ENCODE assay signal across 8 cellular contexts in the genomic region with DNA sequence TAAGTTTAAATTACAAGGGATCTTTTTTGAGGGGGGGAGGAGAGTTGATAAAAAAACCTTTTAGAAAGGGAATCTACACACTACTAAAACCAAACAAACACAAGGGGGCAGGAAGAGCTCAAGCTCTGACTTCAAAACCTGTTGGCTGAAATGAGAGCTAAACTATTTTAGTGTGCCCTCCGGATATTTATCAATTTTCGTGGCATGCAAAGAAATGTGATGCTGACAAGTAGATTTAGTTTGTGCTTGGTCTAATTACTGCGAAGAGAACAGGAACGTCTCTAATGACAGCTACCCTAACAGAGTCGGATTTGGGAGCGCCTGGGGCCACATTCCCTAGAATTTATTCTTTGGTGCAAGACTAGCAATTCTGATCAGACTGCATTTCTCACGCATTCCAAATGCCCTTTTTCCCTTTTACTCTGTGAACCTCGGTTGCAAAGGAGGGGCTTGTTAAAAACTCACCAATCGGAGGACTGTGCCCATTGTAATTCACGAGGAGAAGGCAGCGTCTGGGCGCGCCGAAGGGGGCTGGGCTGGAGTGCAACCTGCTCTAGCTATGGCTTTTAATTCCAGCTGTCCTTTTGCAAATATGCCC. TPM values are rescaled to one million over a fixed set of nuclear protein-coding genes. Genes with fewer than 3 reads are reported as not detected.
A peak's percentile ranks its signal among the peaks of the same experiment; 100 is the strongest.
DNase-seq lines count a peak whose midpoint lies in the region; ATAC-seq and TF ChIP-seq lines count a peak whose summit lies in the region.

No MANE protein-coding gene starts in this region.

- H3K27me3 Mint-ChIP-seq in glutamatergic neuron (ENCODE audit: unreplicated experiment) = peaks cover 3% of the 10 kb centered on the region

- no peaks in the 10 kb centered on the region for H3K36me3 Mint-ChIP-seq in glutamatergic neuron (ENCODE audit: unreplicated experiment)

- DNase-seq in RPMI7951 (ENCODE audit: low read depth) (peak; percentile 8), glutamatergic neuron (no peak), retina (peak; percentile 42), HPDE6-E6E7 (ENCODE audit: extremely low spot score) (no peak), middle frontal gyrus (ENCODE audit: extremely low spot score, low spot score) (no peak)

- H3K9me3 ChIP-seq in HEK293 (ENCODE audit: control insufficient read depth, insufficient read depth, low read depth, low read length) = no peaks in the 10 kb centered on the region

- peaks cover 0 to 13% of the 10 kb centered on the region in 2 experiments; a peak in 1 of 3 replicates for H3K36me3 ChIP-seq in HEK293 (ENCODE audit: control insufficient read depth in 2 of 2, insufficient read depth in 1 of 2, low read length in 2 of 2)

- peaks cover 4% of the 10 kb centered on the region for H3K4me1 ChIP-seq in HEK293 (ENCODE audit: control insufficient read depth, insufficient read depth, low read length)

- ATAC-seq in GM18520 (IDR thresholded peaks at IDR 0.05; ENCODE audit: unreplicated experiment) (no peak), GM19463 (IDR thresholded peaks at IDR 0.05; ENCODE audit: unreplicated experiment) (no peak)

- TF ChIP-seq CTCF in HEK293 (tag by site-specific recombination; IDR thresholded peaks at IDR 0.05) (no peak), glutamatergic neuron (IDR thresholded peaks at IDR 0.05; ENCODE audit: partially characterized antibody, unreplicated experiment) (peak; percentile 30)

- peak overlapping the region; percentile 79 for H3K27ac ChIP-seq in HEK293 (ENCODE audit: extremely low read depth, low read depth, low read length)

- H3K4me3 ChIP-seq in HEK293 (ENCODE audit: low read depth, low read length) = peak overlapping the region; percentile 61

- CTCF ChIA-PET in HEK293 (lab: Yijun Ruan, JAX) = interaction anchor here (0.6 to 2.1 kb wide), 16 partner anchors 8 to 1064 kb away, joined by 3 to 10 read pairs (median 3); no protein-coding TSS in a partner anchor

- H3K4me1 Mint-ChIP-seq in glutamatergic neuron (ENCODE audit: low read depth, unreplicated experiment) = peaks cover 4% of the 10 kb centered on the region

- peak overlapping the region; percentile 87 for H3K4me3 Mint-ChIP-seq in glutamatergic neuron (ENCODE audit: unreplicated experiment)

- peaks cover 2% of the 10 kb centered on the region for H3K9me3 Mint-ChIP-seq in glutamatergic neuron (ENCODE audit: unreplicated experiment)

- no peak overlapping the region for H3K27ac Mint-ChIP-seq in glutamatergic neuron (ENCODE audit: unreplicated experiment)

- POLR2A ChIA-PET in HEK293 (lab: Yijun Ruan, JAX) = interaction anchor here (0.7 to 1.5 kb wide), 6 partner anchors 13 to 337 kb away, joined by 3 to 5 read pairs (median 4); partner anchors contain the start of gene UFM1

TF ChIP-seq in HEK293, 187 proteins besides CTCF, POLR2A, EP300 and RAD21 (continues in another document):
- TF ChIP-seq ZNF677 (tag by site-specific recombination; IDR thresholded peaks at IDR 0.05) = no peak
- TF ChIP-seq SCRT1 (tag by site-specific recombination; IDR thresholded peaks at IDR 0.05; ENCODE audit: borderline replicate concordance) = peak; percentile 69; the same call in 1 of the 2 replicates
- TF ChIP-seq KLF10 (tag by site-specific recombination; IDR thresholded peaks at IDR 0.05) = peak; percentile 57; the same call in 1 of the 2 replicates
- TF ChIP-seq PRDM6 (tag by site-specific recombination; IDR thresholded peaks at IDR 0.05) = peak; percentile 60
- no peak for TF ChIP-seq EGR2 (tag by site-specific recombination; IDR thresholded peaks at IDR 0.05; ENCODE audit: low read depth)
- TF ChIP-seq SP2 (tag by site-specific recombination; IDR thresholded peaks at IDR 0.05) = no peak; the same call in none of the 2 replicates
- no peak for TF ChIP-seq ZBTB11 (tag by site-specific recombination; conservative IDR thresholded peaks at IDR 0.05; ENCODE audit: low read depth)
- peak; percentile 54; the same call in 1 of the 2 replicates for TF ChIP-seq IKZF3 (tag by site-specific recombination; IDR thresholded peaks at IDR 0.05)
- TF ChIP-seq ZNF426 (tag by site-specific recombination; IDR thresholded peaks at IDR 0.05) = no peak
- TF ChIP-seq ZNF580 (tag by site-specific recombination; IDR thresholded peaks at IDR 0.05) = no peak
- TF ChIP-seq ZNF529 (tag by site-specific recombination; IDR thresholded peaks at IDR 0.05; ENCODE audit: insufficient replicate concordance) = no peak
- no peak for TF ChIP-seq GLI4 (tag by site-specific recombination; IDR thresholded peaks at IDR 0.05)
- TF ChIP-seq WT1 (tag by site-specific recombination; IDR thresholded peaks at IDR 0.05) = peak; percentile 38; the same call in 1 of the 2 replicates
- TF ChIP-seq, protein P1, sequence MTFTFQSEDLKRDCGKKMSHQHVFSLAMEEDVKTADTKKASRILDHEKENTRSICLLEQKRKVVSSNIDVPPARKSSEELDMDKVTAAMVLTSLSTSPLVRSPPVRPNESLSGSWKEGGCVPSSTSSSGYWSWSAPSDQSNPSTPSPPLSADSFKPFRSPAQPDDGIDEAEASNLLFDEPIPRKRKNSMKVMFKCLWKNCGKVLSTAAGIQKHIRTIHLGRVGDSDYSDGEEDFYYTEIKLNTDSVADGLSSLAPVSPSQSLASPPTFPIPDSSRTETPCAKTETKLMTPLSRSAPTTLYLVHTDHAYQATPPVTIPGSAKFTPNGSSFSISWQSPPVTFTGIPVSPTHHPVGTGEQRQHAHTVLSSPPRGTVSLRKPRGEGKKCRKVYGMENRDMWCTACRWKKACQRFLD (tag by site-specific recombination; IDR thresholded peaks at IDR 0.05) = no peak
- TF ChIP-seq, protein P2, sequence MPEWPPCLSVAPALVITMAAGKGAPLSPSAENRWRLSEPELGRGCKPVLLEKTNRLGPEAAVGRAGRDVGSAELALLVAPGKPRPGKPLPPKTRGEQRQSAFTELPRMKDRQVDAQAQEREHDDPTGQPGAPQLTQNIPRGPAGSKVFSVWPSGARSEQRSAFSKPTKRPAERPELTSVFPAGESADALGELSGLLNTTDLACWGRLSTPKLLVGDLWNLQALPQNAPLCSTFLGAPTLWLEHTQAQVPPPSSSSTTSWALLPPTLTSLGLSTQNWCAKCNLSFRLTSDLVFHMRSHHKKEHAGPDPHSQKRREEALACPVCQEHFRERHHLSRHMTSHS (tag by site-specific recombination; IDR thresholded peaks at IDR 0.05) = no peak
- TF ChIP-seq ELK4 (IDR thresholded peaks at IDR 0.05; ENCODE audit: borderline replicate concordance, low read depth, low read length) = no peak

RNA-seq across cellular contexts. Expression of gene FREM2, which starts 0.8 kb away (rescaled TPM):
- total RNA-seq in RPMI7951 (2014; rRNA removed; shearing (Covaris generic)) = 0.29 and 0.36 TPM in 2 replicates
- 0.54 TPM for total RNA-seq in glutamatergic neuron (ENCODE audit: unreplicated experiment)

Comparison
In these comparisons a context has a peak if more than half of its experiments do, and no peak if none do; other contexts are left out.
1. DNase-seq: peak in RPMI7951 (single experiment) and retina (single experiment); none in glutamatergic neuron (single experiment), HPDE6-E6E7 (single experiment) and middle frontal gyrus (single experiment).